In the genomic region with DNA sequence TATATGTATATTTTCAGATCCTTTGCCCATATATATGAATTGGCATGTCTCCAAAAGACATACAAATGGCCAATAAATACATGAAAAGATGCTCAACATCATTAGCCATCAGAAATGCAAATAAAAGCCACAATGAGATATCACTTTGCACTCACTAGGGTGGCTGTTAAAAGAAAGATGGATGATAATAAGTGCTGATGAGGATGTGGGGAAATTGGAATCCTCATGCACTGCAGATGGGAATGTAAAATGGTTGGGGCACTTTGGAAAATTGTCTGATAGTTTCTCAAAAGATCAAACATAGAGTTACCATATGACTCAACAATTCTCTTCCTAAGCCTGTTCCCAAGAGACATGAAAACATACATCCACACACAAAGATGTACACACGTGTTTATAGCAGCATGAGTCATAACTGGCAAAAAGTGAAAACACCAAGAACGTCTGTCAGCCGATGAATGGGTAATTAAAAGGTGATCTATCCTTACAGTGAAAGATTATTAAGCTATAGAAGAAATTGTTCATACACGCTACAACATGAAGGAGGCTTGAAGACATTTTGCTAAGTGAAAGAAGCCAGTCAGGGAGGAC, we compare ENCODE assay signal across 2 cellular contexts.
A peak's percentile ranks its signal among the peaks of the same experiment; 100 is the strongest.
TF ChIP-seq lines count a peak whose summit lies in the region.

No MANE protein-coding gene starts in this region.

TF ChIP-seq in A549, 52 proteins besides CTCF, POLR2A, EP300 and RAD21:
- TF ChIP-seq JUN (IDR thresholded peaks at IDR 0.05) (no peak), REST (IDR thresholded peaks at IDR 0.05) (no peak), FOSL2 (IDR thresholded peaks at IDR 0.05) (no peak), FOSL2 (CRISPR knock-in tag; IDR thresholded peaks at IDR 0.05) (peak; percentile 61; the same call in 1 of the 2 replicates), ZNF302 (CRISPR knock-in tag; IDR thresholded peaks at IDR 0.05) (no peak)
TF ChIP-seq in A549: peak in this region for 1.

TF ChIP-seq in HCT116, 20 proteins besides CTCF, POLR2A, EP300 and RAD21:
- no peak for TF ChIP-seq ZFX (IDR thresholded peaks at IDR 0.05)
- TF ChIP-seq, protein P1, sequence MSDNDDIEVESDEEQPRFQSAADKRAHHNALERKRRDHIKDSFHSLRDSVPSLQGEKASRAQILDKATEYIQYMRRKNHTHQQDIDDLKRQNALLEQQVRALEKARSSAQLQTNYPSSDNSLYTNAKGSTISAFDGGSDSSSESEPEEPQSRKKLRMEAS (IDR thresholded peaks at IDR 0.05) = no peak
- no peak for TF ChIP-seq ZBTB33 (IDR thresholded peaks at IDR 0.05; ENCODE audit: extremely low read depth, insufficient replicate concordance, low read length)
- no peak for TF ChIP-seq YY1 (IDR thresholded peaks at IDR 0.05; ENCODE audit: extremely low read depth, insufficient replicate concordance, low read depth, low read length)
- no peak for TF ChIP-seq CBX3 (IDR thresholded peaks at IDR 0.05; ENCODE audit: low read depth)
